Comparison of ENCODE assay signal across 19 cellular contexts in genomic region chr5:174151579-174152181, GRCh38.
"Had no signal": no experiment of that assay in that cellular context is flagged by ENCODE, and none has a peak within 500 bp of the region (broad histone marks: within the 10 kb centered on the region; RNA-seq: fewer than 3 reads in every experiment).

No MANE protein-coding gene starts in this region.

- DNase-seq: activated B cell treated with CpG ODN at 0.5 μM for 24 hours; activated CD4-positive, alpha-beta T cell treated with anti-CD3 and anti-CD28 coated beads for 1 hour; activated CD4-positive, alpha-beta T cell treated with anti-CD3 and anti-CD28 coated beads, Interleukin-2, amount 10 ng/mL, durations not matched to agents 24 days and 14 days; activated CD4-positive, alpha-beta T cell treated with anti-CD3 and anti-CD28 coated beads, Interleukin-2, amount 50 U/mL, for 48 hours; activated CD8-positive, alpha-beta memory T cell treated with anti-CD3 and anti-CD28 coated beads, Interleukin-2, amount 10 ng/mL, durations not matched to agents 7 days and 5 days; activated effector memory CD4-positive, alpha-beta T cell treated with anti-CD3 and anti-CD28 coated beads, Interleukin-2, amount 50 U/mL, for 16 hours; activated naive CD4-positive, alpha-beta T cell treated with Interleukin-2 at 50 U/mL for 16 hours; activated T-cell treated with anti-CD3 and anti-CD28 coated beads, Interleukin-2, amount 50 U/mL, for 4 hours; amygdala; KG1; NCI-H1092; NCI-H1417; NCI-H1930; NCI-H510A treated with DMSO at 0.1 percent for 48 hours; NCI-H69; PC-3; SHP77 treated with DMSO at 0.1 percent for 48 hours; T1000 had no signal

- ATAC-seq: activated CD8-positive, alpha-beta memory T cell treated with anti-CD3 and anti-CD28 coated beads, Interleukin-2, amount 10 ng/mL, durations not matched to agents 7 days and 5 days; activated naive CD4-positive, alpha-beta T cell treated with anti-CD3 and anti-CD28 coated beads, Interleukin-2, amount 50 U/mL, for 72 hours; activated T-cell treated with anti-CD3 and anti-CD28 coated beads, Interleukin-2, amount 50 U/mL, for 4 hours; PC-3 had no signal
